ENCODE assay signal across 1 cellular context in the genomic region with DNA sequence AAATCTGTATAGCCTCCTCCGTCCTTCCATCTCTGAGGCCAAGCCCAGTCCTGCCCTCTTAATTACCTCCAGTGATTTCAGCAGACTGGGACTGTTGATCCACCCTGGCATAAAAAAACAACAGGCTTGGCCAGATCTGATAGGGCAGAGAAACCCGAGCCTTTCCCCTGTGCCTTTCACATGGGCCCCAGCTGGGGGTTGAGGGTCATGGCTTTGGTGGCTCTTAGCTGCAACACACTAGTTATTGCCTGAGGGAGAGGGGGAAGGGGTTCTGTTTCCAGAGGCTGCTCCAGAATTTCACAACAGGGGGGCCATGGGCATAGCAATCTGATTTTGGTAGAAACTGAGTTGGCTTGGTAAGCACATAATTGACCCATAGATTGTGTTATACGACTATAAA.
A peak's percentile ranks its signal among the peaks of the same experiment; 100 is the strongest.
TF ChIP-seq lines count a peak whose summit lies in the region.

No MANE protein-coding gene starts in this region.

TF ChIP-seq in SK-N-SH, 30 proteins besides CTCF, POLR2A, EP300 and RAD21 (continued from another document):
- TF ChIP-seq, protein P1, sequence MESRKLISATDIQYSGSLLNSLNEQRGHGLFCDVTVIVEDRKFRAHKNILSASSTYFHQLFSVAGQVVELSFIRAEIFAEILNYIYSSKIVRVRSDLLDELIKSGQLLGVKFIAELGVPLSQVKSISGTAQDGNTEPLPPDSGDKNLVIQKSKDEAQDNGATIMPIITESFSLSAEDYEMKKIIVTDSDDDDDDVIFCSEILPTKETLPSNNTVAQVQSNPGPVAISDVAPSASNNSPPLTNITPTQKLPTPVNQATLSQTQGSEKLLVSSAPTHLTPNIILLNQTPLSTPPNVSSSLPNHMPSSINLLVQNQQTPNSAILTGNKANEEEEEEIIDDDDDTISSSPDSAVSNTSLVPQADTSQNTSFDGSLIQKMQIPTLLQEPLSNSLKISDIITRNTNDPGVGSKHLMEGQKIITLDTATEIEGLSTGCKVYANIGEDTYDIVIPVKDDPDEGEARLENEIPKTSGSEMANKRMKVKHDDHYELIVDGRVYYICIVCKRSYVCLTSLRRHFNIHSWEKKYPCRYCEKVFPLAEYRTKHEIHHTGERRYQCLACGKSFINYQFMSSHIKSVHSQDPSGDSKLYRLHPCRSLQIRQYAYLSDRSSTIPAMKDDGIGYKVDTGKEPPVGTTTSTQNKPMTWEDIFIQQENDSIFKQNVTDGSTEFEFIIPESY (IDR thresholded peaks at IDR 0.05; ENCODE audit: borderline replicate concordance, low read depth), result no peak
- TF ChIP-seq GABPA (IDR thresholded peaks at IDR 0.05; ENCODE audit: low read depth) (no peak), NFIC (IDR thresholded peaks at IDR 0.05; ENCODE audit: borderline replicate concordance) (peak; percentile 42; the same call in 1 of the 2 replicates)
- TF ChIP-seq, protein P2, sequence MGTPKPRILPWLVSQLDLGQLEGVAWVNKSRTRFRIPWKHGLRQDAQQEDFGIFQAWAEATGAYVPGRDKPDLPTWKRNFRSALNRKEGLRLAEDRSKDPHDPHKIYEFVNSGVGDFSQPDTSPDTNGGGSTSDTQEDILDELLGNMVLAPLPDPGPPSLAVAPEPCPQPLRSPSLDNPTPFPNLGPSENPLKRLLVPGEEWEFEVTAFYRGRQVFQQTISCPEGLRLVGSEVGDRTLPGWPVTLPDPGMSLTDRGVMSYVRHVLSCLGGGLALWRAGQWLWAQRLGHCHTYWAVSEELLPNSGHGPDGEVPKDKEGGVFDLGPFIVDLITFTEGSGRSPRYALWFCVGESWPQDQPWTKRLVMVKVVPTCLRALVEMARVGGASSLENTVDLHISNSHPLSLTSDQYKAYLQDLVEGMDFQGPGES (IDR thresholded peaks at IDR 0.05; ENCODE audit: low read depth, low read length), result no peak
